Comparison of ENCODE assay signal across 13 cellular contexts in the genomic region with DNA sequence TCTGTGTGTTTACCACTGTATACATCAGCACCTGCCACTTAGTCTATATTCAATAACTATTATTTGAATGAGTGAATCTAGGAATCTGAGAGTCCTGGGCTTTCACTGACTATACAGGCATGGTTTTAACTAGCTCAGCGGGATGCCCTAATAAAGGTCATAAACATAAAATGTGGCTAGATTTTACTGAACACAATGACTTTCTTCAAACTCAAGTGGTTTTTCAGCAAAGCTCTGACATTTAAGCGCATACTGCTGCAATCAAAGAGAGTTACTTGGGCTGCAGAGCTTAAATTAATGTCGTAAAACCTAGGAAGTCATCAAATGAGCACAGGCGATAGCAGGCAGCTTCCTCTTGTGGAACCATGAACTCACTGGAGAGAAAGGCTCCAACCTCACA.
"Had no signal": no experiment of that assay in that cellular context is flagged by ENCODE, and none has a peak within 500 bp of the region (broad histone marks: within the 10 kb centered on the region; RNA-seq: fewer than 3 reads in every experiment).

No MANE protein-coding gene starts in this region.

- H3K4me3 Mint-ChIP-seq: T-helper 2 cell treated with Interferon-gamma antibody and Interleukin-4, amounts not matched to agents 5 μg/mL and 100 μg/mL, for 36 hours had no signal

- DNase-seq: activated CD4-positive, alpha-beta T cell treated with anti-CD3 and anti-CD28 coated beads, Interleukin-2, amount 50 U/mL, for 1 hour; activated gamma-delta T cell treated with Interleukin-2 at 50 U/mL for 16 hours; activated T-cell treated with anti-CD3 and anti-CD28 coated beads, Interleukin-2, amount 50 U/mL, for 1 hour; islet precursor cell; left ventricle myocardium inferior; mesendoderm; spleen; stimulated activated naive CD4-positive, alpha-beta T cell; substantia nigra; trophoblast cell had no signal

- H3K27ac Mint-ChIP-seq: T-helper 2 cell treated with Interferon-gamma antibody and Interleukin-4, amounts not matched to agents 5 μg/mL and 100 μg/mL, for 36 hours had no signal

- H3K9me3 Mint-ChIP-seq: T-helper 2 cell treated with Interferon-gamma antibody and Interleukin-4, amounts not matched to agents 5 μg/mL and 100 μg/mL, for 36 hours had no signal

- ATAC-seq: gastroesophageal sphincter, sciatic nerve had no signal
